ENCODE assay signal across 8 cellular contexts in the genomic region with DNA sequence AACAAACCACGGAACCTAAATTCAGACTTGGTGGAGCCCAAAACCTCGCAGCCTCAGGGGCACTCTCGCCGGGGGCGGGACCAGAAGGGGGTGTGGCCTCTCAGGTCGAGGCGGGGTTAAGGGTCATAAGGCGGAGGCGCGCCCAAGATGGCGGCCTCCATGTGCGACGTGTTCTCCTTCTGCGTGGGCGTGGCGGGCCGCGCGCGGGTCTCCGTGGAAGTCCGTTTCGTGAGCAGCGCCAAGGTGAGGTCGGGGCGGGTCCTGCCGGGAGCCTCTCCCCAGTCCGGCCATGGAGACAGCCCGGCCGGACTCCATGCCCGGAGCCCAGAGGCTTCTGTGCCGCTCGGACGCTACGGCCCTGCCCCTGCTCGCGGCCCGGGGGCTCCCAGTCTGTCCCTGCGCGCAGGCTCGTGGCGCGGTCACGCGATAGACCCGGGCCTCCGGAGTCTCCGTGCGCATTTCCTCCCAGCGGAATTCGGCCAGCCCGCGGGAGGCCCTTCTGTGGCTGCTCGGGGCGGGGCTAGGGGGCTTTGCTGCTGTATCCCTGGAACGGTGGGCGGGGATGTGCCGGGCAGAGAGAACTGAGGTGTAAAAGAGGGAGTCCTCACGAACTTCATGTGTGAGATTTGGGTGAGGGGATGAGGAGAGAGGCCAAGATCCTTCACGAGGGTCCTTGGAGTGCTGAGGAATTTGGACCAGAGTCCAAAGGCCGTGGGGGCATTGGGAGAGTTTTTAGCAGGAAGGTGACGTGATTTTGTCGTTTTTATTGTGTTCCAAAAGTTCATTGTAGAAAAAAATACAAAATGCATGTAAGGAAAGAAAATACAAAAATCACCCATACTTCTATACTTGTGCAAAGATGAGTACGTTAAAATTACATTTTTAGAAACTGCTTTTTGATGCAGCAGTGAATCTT. TPM values are rescaled to one million over a fixed set of nuclear protein-coding genes. Genes with fewer than 3 reads are reported as not detected.
DNase-seq lines count a peak whose midpoint lies in the region; ATAC-seq and TF ChIP-seq lines count a peak whose summit lies in the region.

TSS of gene SMYD5 (plus strand) at position 126 of the 916 bp plus-strand sequence. CDS start at position 148, 22 bp downstream.

- no peak within 1 kb of the TSS for H2BK15ac ChIP-seq in neuronal stem cell (ENCODE audit: low read length)

- peak within 1 kb of the TSS; percentile 79 for H3K4me2 ChIP-seq in GM23338
- peak within 1 kb of the TSS; percentile 43 for H3K4me2 ChIP-seq in neuronal stem cell (ENCODE audit: insufficient read depth, low read length, poor library complexity, severe bottlenecking)

- no peaks in the 10 kb centered on the region for H3K9me2 ChIP-seq in GM23338 (ENCODE audit: insufficient read depth)

- no CpG with 5 or more reads among the region's 64 CpGs for WGBS in neuronal stem cell (ENCODE audit: extremely low coverage in 2 of 2, insufficient read length in 2 of 2, insufficient replicate concordance in 1 of 2), 2 donors

- H4K91ac ChIP-seq in neuronal stem cell (ENCODE audit: low read depth, low read length, poor library complexity) = no peak within 1 kb of the TSS

- H3K4me1 Mint-ChIP-seq in GM23338 = peaks cover 28% of the 10 kb centered on the region

- H2AFZ ChIP-seq in GM23338 (peak within 1 kb of the TSS; percentile 98), neuronal stem cell (ENCODE audit: low read length) (peak within 1 kb of the TSS; percentile 96)

- H3K4me1 ChIP-seq in GM23338 (ENCODE audit: insufficient read depth) = peaks cover 11% of the 10 kb centered on the region
- H3K4me1 ChIP-seq in foreskin keratinocyte = no peaks in the 10 kb centered on the region
- H3K4me1 ChIP-seq in neuronal stem cell (ENCODE audit: control insufficient read depth in 2 of 2, insufficient read depth in 1 of 2, low read depth in 1 of 2, low read length in 2 of 2) = peaks cover 0 to 7% of the 10 kb centered on the region in 2 donors

- H3K27ac ChIP-seq in GM23338 (ENCODE audit: low read depth) (0 out of 2 replicates have a peak within 1 kb of the TSS, but pooled peaks have one; percentile 48), foreskin keratinocyte (peak within 1 kb of the TSS; percentile 41), neuronal stem cell (replicated peaks; ENCODE audit: low read length) (peak within 1 kb of the TSS; percentile 40)

- no peak within 1 kb of the TSS for H3K23ac ChIP-seq in neuronal stem cell (ENCODE audit: low read depth, low read length, poor library complexity)

- TF ChIP-seq CTCF in GM23338 (conservative IDR thresholded peaks at IDR 0.05; ENCODE audit: low read depth in 2 of 2) (no peak), foreskin keratinocyte (conservative IDR thresholded peaks at IDR 0.05) (no peak), subcutaneous adipose tissue (IDR thresholded peaks at IDR 0.05; ENCODE audit: low read depth) (no peak)

- H3K18ac ChIP-seq in neuronal stem cell (ENCODE audit: low read length) = peak within 1 kb of the TSS; percentile 84

- peaks cover 40% of the 10 kb centered on the region for H3K79me2 ChIP-seq in GM23338 (replicated peaks; ENCODE audit: insufficient read depth)

- H3K27ac Mint-ChIP-seq in GM23338 = peak within 1 kb of the TSS; percentile 87

- H3K36me3 Mint-ChIP-seq in GM23338 (ENCODE audit: low read depth) = peaks cover 3% of the 10 kb centered on the region; the same call in 1 of the 3 replicates

- H4K8ac ChIP-seq in neuronal stem cell (ENCODE audit: low read depth, low read length) = no peak within 1 kb of the TSS

- peak within 1 kb of the TSS; percentile 84 for H3K9ac ChIP-seq in neuronal stem cell (ENCODE audit: low read depth, low read length, poor library complexity)

- no peaks in the 10 kb centered on the region for H3K9me3 ChIP-seq in neuronal stem cell (replicated peaks in 1 of 2; ENCODE audit: control insufficient read depth in 2 of 2, insufficient read depth in 1 of 2, low read depth in 1 of 2, low read length in 2 of 2)

- no peaks in the 10 kb centered on the region for H3K9me3 Mint-ChIP-seq in GM23338

- H4K20me1 ChIP-seq in GM23338 (replicated peaks; ENCODE audit: insufficient read depth) = peaks cover 10% of the 10 kb centered on the region

- peaks cover 5% of the 10 kb centered on the region for H3K27me3 Mint-ChIP-seq in GM23338 (ENCODE audit: insufficient read depth, low read depth, poor library complexity)

- H3K4me3 ChIP-seq in GM23338 (peak within 1 kb of the TSS; percentile 83), neuronal stem cell (ENCODE audit: low read length in 2 of 2) (peak within 1 kb of the TSS; percentile 86 to 91)

- H2BK12ac ChIP-seq in neuronal stem cell (ENCODE audit: low read length) = no peak within 1 kb of the TSS

- no peak within 1 kb of the TSS for H2BK120ac ChIP-seq in neuronal stem cell (ENCODE audit: low read depth, low read length)

- no peak within 1 kb of the TSS for H3K14ac ChIP-seq in neuronal stem cell (ENCODE audit: low read length)

- no peaks in the 10 kb centered on the region for H3K36me3 ChIP-seq in GM23338 (ENCODE audit: insufficient read depth)
- peaks cover 0 to 8% of the 10 kb centered on the region in 2 donors for H3K36me3 ChIP-seq in neuronal stem cell (replicated peaks in 1 of 2; ENCODE audit: control insufficient read depth in 2 of 2, insufficient read depth in 2 of 2, low read length in 2 of 2)

- H3K4me3 Mint-ChIP-seq in GM23338 = peak within 1 kb of the TSS; percentile 91

- no peaks in the 10 kb centered on the region for H3F3A ChIP-seq in GM23338 (replicated peaks; ENCODE audit: low read depth)

- peak; percentile 82 for DNase-seq in EL
- peak; percentile 94 for DNase-seq in GM23338 (ENCODE audit: low spot score)
- DNase-seq in LHCN-M2 (ENCODE audit: low read depth) = peak; percentile 80
- DNase-seq in SHP77 treated with DMSO at 0.1 percent for 48 hours (lab: John Stamatoyannopoulos, UW) = peak; percentile 48
- DNase-seq in activated effector memory CD4-positive, alpha-beta T cell treated with anti-CD3 and anti-CD28 coated beads, Interleukin-2, amount 50 U/mL, for 16 hours = peak; percentile 96
- peak; percentile 41 to 67 for DNase-seq in foreskin keratinocyte
- DNase-seq in neuronal stem cell (ENCODE audit: low spot score) = peak; percentile 78

- H2AK5ac ChIP-seq in neuronal stem cell (ENCODE audit: low read depth, low read length) = no peak within 1 kb of the TSS

- no peak within 1 kb of the TSS for H3K4ac ChIP-seq in neuronal stem cell (ENCODE audit: low read length)

- ATAC-seq in GM23338 (peak; percentile 86), foreskin keratinocyte (peak; percentile 72)

- H2BK5ac ChIP-seq in neuronal stem cell (ENCODE audit: low read length) = peak within 1 kb of the TSS; percentile 54

- H3K27me3 ChIP-seq in GM23338 (ENCODE audit: insufficient read depth) = no peaks in the 10 kb centered on the region
- H3K27me3 ChIP-seq in foreskin keratinocyte = peaks cover 2% of the 10 kb centered on the region
- H3K27me3 ChIP-seq in neuronal stem cell (ENCODE audit: control insufficient read depth in 3 of 3, insufficient read depth in 3 of 3, low read depth in 1 of 3, low read length in 3 of 3) = peaks cover 0 to 14% (median 0%) of the 10 kb centered on the region in 3 experiments

- peaks cover 3% of the 10 kb centered on the region for H3K79me1 ChIP-seq in neuronal stem cell (ENCODE audit: low read depth, low read length)

TF ChIP-seq in GM23338, 12 proteins besides CTCF, POLR2A, EP300 and RAD21:
- TF ChIP-seq STAT1 (IDR thresholded peaks at IDR 0.05; ENCODE audit: unreplicated experiment) (no peak), POLR2AphosphoS5 (IDR thresholded peaks at IDR 0.05; ENCODE audit: low read depth) (peak; percentile 95)
TF ChIP-seq in GM23338: peak in this region for 1.

RNA-seq across cellular contexts. Expression of gene SMYD5, which starts in this region (rescaled TPM):
- 45.8 and 47.3 TPM in 2 replicates for total RNA-seq in GM23338 (2014; rRNA removed; shearing (Covaris generic))
- polyA plus RNA-seq in GM23338 (2016; fragmentation: Nextera tagmentation; extraction: Ambion mirVana) (17.9 and 20.5 TPM in 2 replicates), foreskin keratinocyte (31.6 and 34.4 TPM in 2 replicates)
- total RNA-seq in LHCN-M2 (2014; rRNA removed) (25.2 and 28.5 TPM in 2 replicates), foreskin keratinocyte (35.2 and 35.9 TPM in 2 replicates), subcutaneous adipose tissue (10 to 100 TPM; 10.4 to 13.5 (median 11.0) TPM)
- 20.0 TPM for polyA plus RNA-seq in LHCN-M2 (2012)
- 22.5 TPM for polyA plus RNA-seq in neuronal stem cell (2013, experiment 1 of 2)
- polyA plus RNA-seq in neuronal stem cell (2013, experiment 2 of 2) = 22.4 TPM

Comparison
In these comparisons a context has a peak if more than half of its experiments do, and no peak if none do; other contexts are left out.
1. Peak in every context shown above with its lines: DNase-seq, ATAC-seq, H3K4me3 ChIP-seq and H3K27ac ChIP-seq.